6 cellular contexts compared by ENCODE assay signal in genomic region chr22:20735378-20736162, GRCh38. TPM values are rescaled to one million over a fixed set of nuclear protein-coding genes. Genes with fewer than 3 reads are reported as not detected.
"Had no signal": no experiment of that assay in that cellular context is flagged by ENCODE, and none has a peak within 500 bp of the region (broad histone marks: within the 10 kb centered on the region; RNA-seq: fewer than 3 reads in every experiment).

No MANE protein-coding gene starts in this region.

RNA-seq across cellular contexts. Expression of gene SERPIND1, which starts 38.3 kb away (rescaled TPM):
- total RNA-seq: activated B cell treated with CpG ODN at 0.5 μM for 24 hours; activated CD4-positive, alpha-beta T cell treated with anti-CD3 and anti-CD28 coated beads, Interleukin-2, amount 10 ng/mL, durations not matched to agents 24 days and 14 days; activated naive CD4-positive, alpha-beta T cell treated with anti-CD3 and anti-CD28 coated beads for 36 hours; activated naive CD8-positive, alpha-beta T cell treated with anti-CD3 and anti-CD28 coated beads for 36 hours; IMR-90; Peyer's patch had no signal
